ENCODE assay signal across 8 cellular contexts in the genomic region with DNA sequence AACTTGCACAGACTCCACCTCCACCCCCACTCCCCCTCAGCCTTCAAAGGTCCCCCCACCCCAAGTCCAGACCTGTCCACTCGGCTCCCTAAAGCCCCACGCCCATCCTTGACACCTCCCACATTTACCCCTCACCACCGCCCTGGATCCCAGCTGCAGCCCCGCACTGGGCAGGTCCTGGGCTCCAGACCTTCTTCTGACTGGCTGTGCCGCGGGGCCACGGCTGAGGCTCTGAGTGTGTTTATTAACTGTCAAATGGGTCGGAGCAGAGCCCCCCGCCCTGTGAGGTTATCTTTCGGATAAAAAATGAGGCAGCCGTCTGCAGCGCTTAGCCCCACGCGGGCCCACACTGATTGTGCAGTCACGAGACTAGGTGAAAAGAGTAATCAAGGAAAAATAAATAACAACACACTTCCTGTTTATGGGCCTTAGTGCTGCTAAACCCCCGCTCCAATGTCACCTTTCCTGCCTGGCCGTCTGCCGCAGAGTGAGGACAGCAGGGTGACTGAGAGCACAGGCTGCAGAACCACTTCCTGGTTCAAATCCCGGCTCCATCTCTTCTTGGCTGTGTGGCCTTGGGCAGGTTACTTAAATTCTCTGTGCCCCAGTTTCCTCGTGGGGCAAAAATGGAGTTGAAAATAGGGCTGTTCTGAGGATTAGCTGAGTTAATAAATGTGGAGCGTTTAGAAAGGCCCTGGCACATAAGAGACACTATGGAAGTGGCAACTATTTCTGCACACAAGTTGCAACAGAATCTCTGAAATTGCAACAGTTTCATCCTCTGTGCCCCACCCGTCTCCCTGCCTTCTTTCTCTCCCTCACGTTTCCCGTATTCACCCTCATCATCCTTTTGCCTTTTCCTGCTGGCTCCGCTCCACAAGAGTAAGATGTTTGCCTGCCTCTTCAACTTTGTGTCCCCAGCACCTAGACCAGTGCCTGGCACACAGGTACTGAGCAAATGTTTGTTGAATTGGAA. TPM values are rescaled to one million over a fixed set of nuclear protein-coding genes. Genes with fewer than 3 reads are reported as not detected.
DNase-seq lines count a peak whose midpoint lies in the region; ATAC-seq, FAIRE-seq and TF ChIP-seq lines count a peak whose summit lies in the region.

No MANE protein-coding gene starts in this region.

- TF ChIP-seq CTCF in GM12878 (IDR thresholded peaks at IDR 0.05 in 2 of 3, conservative IDR thresholded peaks at IDR 0.05 in 1 of 3; ENCODE audit: control insufficient read depth in 2 of 3, extremely low read depth in 1 of 3, insufficient read depth in 1 of 3, low read depth in 3 of 3, low read length in 3 of 3) = no peak
- TF ChIP-seq CTCF in right lobe of liver (IDR thresholded peaks at IDR 0.05) = no peak
- no peak for TF ChIP-seq CTCF in uterus (IDR thresholded peaks at IDR 0.05)

- H3K36me3 ChIP-seq in GM12878 (ENCODE audit: control insufficient read depth in 2 of 2, insufficient read depth in 2 of 2, low read length in 1 of 2) = peaks cover 11 to 29% of the 10 kb centered on the region in 2 experiments; a peak in 3 of 4 replicates
- H3K36me3 ChIP-seq in right lobe of liver = peaks cover 9 to 66% (median 37%) of the 10 kb centered on the region in 4 donors
- H3K36me3 ChIP-seq in uterus = no peaks in the 10 kb centered on the region

- no peak overlapping the region for H2AFZ ChIP-seq in GM12878 (ENCODE audit: control insufficient read depth, low read depth, low read length)

- in situ Hi-C loops in GM12878 (cut with MboI) = no loop called here

- H3K9me3 ChIP-seq in GM12878 (replicated peaks; ENCODE audit: control insufficient read depth, insufficient read depth, low read length) (no peaks in the 10 kb centered on the region), right lobe of liver (no peaks in the 10 kb centered on the region), uterus (no peaks in the 10 kb centered on the region)

- CTCF ChIA-PET in GM12878 (lab: Yijun Ruan, JAX) = interaction anchor here (1.0 to 13.6 kb wide), 4 partner anchors 13 to 25 kb away, joined by 3 to 565 read pairs (median 10); partner anchors contain the start of gene RHOF

- RAD21 ChIA-PET in GM12878 (lab: Charles Lee; ENCODE audit: unreplicated experiment) = interaction anchor here (1.2 to 13.1 kb wide), 3 partner anchors 18 to 100 kb away, joined by 3 to 395 read pairs (median 14); partner anchors contain the start of genes PSMD9, RHOF and TMEM120B

- H3K4me1 ChIP-seq in GM12878 (ENCODE audit: control insufficient read depth, insufficient read depth, low read length) (peaks cover 7% of the 10 kb centered on the region), right lobe of liver (peaks cover 0 to 33% (median 15%) of the 10 kb centered on the region in 4 donors), uterus (peaks cover 9 to 26% of the 10 kb centered on the region in 2 donors)

- ATAC-seq in Right ventricle myocardium superior (ENCODE audit: poor library complexity) (peak; percentile 6), GM12878 (no peak), right lobe of liver (peak in 3 of 4 donors; percentile 0 to 34 (median 6))

- TF ChIP-seq POLR2A in GM12878 (IDR thresholded peaks at IDR 0.05; ENCODE audit: low read depth, low read length) (no peak), right lobe of liver (IDR thresholded peaks at IDR 0.05) (no peak), uterus (IDR thresholded peaks at IDR 0.05) (no peak)

- H3K27me3 ChIP-seq in GM12878 (replicated peaks in 1 of 2; ENCODE audit: control insufficient read depth in 2 of 2, insufficient read depth in 2 of 2, low read length in 1 of 2) (no peaks in the 10 kb centered on the region), right lobe of liver (no peaks in the 10 kb centered on the region), uterus (no peaks in the 10 kb centered on the region)

- peaks cover 28% of the 10 kb centered on the region for H3K79me2 ChIP-seq in GM12878 (ENCODE audit: control insufficient read depth, insufficient read depth, low read length)

- no peak for TF ChIP-seq RAD21 in GM12878 (IDR thresholded peaks at IDR 0.05; ENCODE audit: insufficient read depth, low read depth, low read length)

- DNase-seq in Right ventricle myocardium superior (peak; percentile 47), cardiac septum (ENCODE audit: low spot score) (no peak), GM12878 (ENCODE audit: low read depth, low spot score) (no peak), right lobe of liver (peak; percentile 51 to 62 (median 52)), uterus (no peak), SKM-1 (lab: John Stamatoyannopoulos, UW; ENCODE audit: unreplicated experiment) (no peak), NCI-H1105 treated with DMSO at 0.1 percent for 48 hours (lab: John Stamatoyannopoulos, UW) (no peak), GM19239 (ENCODE audit: insufficient read length, low spot score) (no peak)

- SMC1A ChIA-PET in GM12878 (lab: Charles Lee; ENCODE audit: uncharacterized antibody, unreplicated experiment) = interaction anchor here (0.8 to 12.2 kb wide), 3 partner anchors 11 to 34 kb away, joined by 3 to 226 read pairs (median 4); partner anchors contain the start of gene RHOF

- intact Hi-C loops in Right ventricle myocardium superior (cut with DNase I) (loop anchor here (2.0 kb wide), 1 partner anchor 18 kb away; no protein-coding TSS in a partner anchor), cardiac septum (cut with DNase I) (loop anchor here (1.0 to 5.0 kb wide), 3 partner anchors 18 to 75 kb away; partner anchors contain the start of gene PSMD9), GM12878 (cut with micrococcal nuclease; ENCODE audit: unreplicated experiment) (loop anchor here (1.0 to 2.0 kb wide), 2 partner anchors 19 to 36 kb away; no protein-coding TSS in a partner anchor), right lobe of liver (cut with DNase I) (loop anchor here in 1 of 2 donors (10.0 kb wide), 1 partner anchor 82 kb away; no protein-coding TSS in a partner anchor), uterus (cut with DNase I; ENCODE audit: low total_unique reads) (loop anchor here (1.0 kb wide), 1 partner anchor 18 kb away; no protein-coding TSS in a partner anchor)

- no peak for TF ChIP-seq EP300 in GM12878 (IDR thresholded peaks at IDR 0.05; ENCODE audit: borderline replicate concordance in 1 of 2, control insufficient read depth in 1 of 2, low read depth in 2 of 2, low read length in 2 of 2)

- H3K4me2 ChIP-seq in GM12878 (ENCODE audit: control insufficient read depth, insufficient read depth) = peak overlapping the region; percentile 47; the same call in 1 of the 2 replicates

- FAIRE-seq in GM12878 (lab: Jason Lieb, UNC) (no peak), GM19239 (lab: Jason Lieb, UNC) (no peak)

- BruUV-seq in GM12878 (replicated peaks; lab: Mats Ljungman, UMichigan) = no TSS peak

- H3K27ac ChIP-seq in GM12878 (ENCODE audit: control insufficient read depth, insufficient read depth) (no peak overlapping the region), right lobe of liver (peak overlapping the region in 2 of 3 donors; percentile 59 to 67), uterus (peak overlapping the region in 1 of 2 donors; percentile 86)

- H3K4me3 ChIP-seq in GM12878 (0 out of 2 replicates have a peak overlapping the region, but pooled peaks have one; percentile 82), right lobe of liver (peak overlapping the region in 2 of 3 donors; percentile 69 to 75), uterus (peak overlapping the region; percentile 43 to 63)

- H3K9ac ChIP-seq in GM12878 (ENCODE audit: control insufficient read depth, insufficient read depth, low read length) = no peak overlapping the region

- WGBS in GM12878 (ENCODE audit: insufficient coverage, insufficient replicate concordance, low lambda C conversion rate, missing lambda C conversion rate) = 79% methylated on average over 25 of the region's 25 CpGs
- 22% methylated on average over 23 of the region's 25 CpGs for WGBS in right lobe of liver (ENCODE audit: insufficient coverage, low coverage, low lambda C conversion rate, missing lambda C conversion rate)

- H4K20me1 ChIP-seq in GM12878 (ENCODE audit: control insufficient read depth, insufficient read depth) = peaks cover 3% of the 10 kb centered on the region; the same call in 1 of the 2 replicates

- POLR2A ChIA-PET in GM12878 (lab: Charles Lee) = no interaction called here

RNA-seq across cellular contexts. Expression of gene SETD1B, which starts 9.4 kb away (rescaled TPM):
- total RNA-seq in Right ventricle myocardium superior (8.6 TPM), cardiac septum (13.0 TPM), GM12878 (2014; rRNA removed) (1.8 and 2.1 TPM in 2 replicates), GM12878 (2014; rRNA removed; fragmentation: Illumina TruSeq; extraction: Trizol) (1.3 TPM in 2 replicates), GM12878 (2021) (15.5 and 17.3 TPM in 2 replicates), right lobe of liver (10 to 100 TPM in 3 of 6 experiments, 1 to 10 TPM in 3; 3.7 to 20.0 (median 9.3) TPM), uterus (10 to 100 TPM in 1 of 4 donors, 1 to 10 TPM in 3; 1.3 to 63.6 (median 5.6) TPM)
- total RNA-seq in GM12878 (2013; cell fraction: nucleolus; rRNA removed) = 8.1 and 10.1 TPM in 2 replicates
- 2.0 TPM for polyA plus RNA-seq in GM12878 (2011; ENCODE audit: low read depth)
- polyA plus RNA-seq in GM12878 (2011; rRNA removed) (0.27 and 0.50 TPM in 2 replicates), GM12878 (2014; fragmentation: Illumina TruSeq; extraction: Trizol) (1.7 and 3.6 TPM in 2 replicates), GM12878 (2014; fragmentation: Nextera tagmentation; extraction: Ambion mirVana) (1 to 10 TPM in 1 of 2 experiments, under 1 TPM in 1; 0.53 to 1.7 TPM), GM12878 (2014; rRNA removed) (4.9 and 7.5 TPM in 2 replicates), GM12878 (2016; fragmentation: Nextera tagmentation; extraction: Ambion mirVana) (1 to 10 TPM; 1.2 to 1.5 TPM)
- polyA plus RNA-seq in GM12878 (2011; cell fraction: cytosol; rRNA removed) = 0.67 and 0.76 TPM in 2 replicates
- polyA plus RNA-seq in GM12878 (2011; cell fraction: nucleus; rRNA removed) = 3.1 and 6.2 TPM in 2 replicates
- polyA plus RNA-seq in GM12878 (2012) = 4.3 and 5.9 TPM in 2 replicates
- 1.3 and 1.4 TPM in 2 replicates for polyA minus RNA-seq in GM12878 (2011; rRNA and poly(A)+ RNA removed)
- 2.3 and 3.3 TPM in 2 replicates for polyA minus RNA-seq in GM12878 (2011; cell fraction: cytosol; rRNA and poly(A)+ RNA removed)
- 1.6 and 3.5 TPM in 2 replicates for polyA minus RNA-seq in GM12878 (2011; cell fraction: nucleus; rRNA and poly(A)+ RNA removed)

RNA-seq across cellular contexts. Expression of gene RHOF, which starts 19.7 kb away (rescaled TPM):
- total RNA-seq in Right ventricle myocardium superior = 41.8 TPM
- total RNA-seq in cardiac septum = 20.9 TPM
- 111 and 129 TPM in 2 replicates for total RNA-seq in GM12878 (2013; cell fraction: nucleolus; rRNA removed)
- total RNA-seq in GM12878 (2014; rRNA removed) = 58.0 and 58.8 TPM in 2 replicates
- 32.8 and 32.9 TPM in 2 replicates for total RNA-seq in GM12878 (2014; rRNA removed; fragmentation: Illumina TruSeq; extraction: Trizol)
- total RNA-seq in GM12878 (2021) = 72.8 and 78.7 TPM in 2 replicates
- 11.6 TPM for polyA plus RNA-seq in GM12878 (2011; ENCODE audit: low read depth)
- polyA plus RNA-seq in GM12878 (2011; rRNA removed) = 25.4 and 40.8 TPM in 2 replicates
- 71.0 and 80.5 TPM in 2 replicates for polyA plus RNA-seq in GM12878 (2011; cell fraction: cytosol; rRNA removed)
- 76.9 and 97.7 TPM in 2 replicates for polyA plus RNA-seq in GM12878 (2011; cell fraction: nucleus; rRNA removed)
- 38.5 and 51.6 TPM in 2 replicates for polyA plus RNA-seq in GM12878 (2012)
- polyA plus RNA-seq in GM12878 (2014; fragmentation: Illumina TruSeq; extraction: Trizol) = 28.5 and 36.5 TPM in 2 replicates
- polyA plus RNA-seq in GM12878 (2014; fragmentation: Nextera tagmentation; extraction: Ambion mirVana) = 1 to 10 TPM; 6.1 to 6.4 TPM
- 66.1 and 75.8 TPM in 2 replicates for polyA plus RNA-seq in GM12878 (2014; rRNA removed)
- polyA plus RNA-seq in GM12878 (2016; fragmentation: Nextera tagmentation; extraction: Ambion mirVana) = 10 to 100 TPM; 38.9 to 40.5 TPM
- 45.1 and 66.7 TPM in 2 replicates for polyA minus RNA-seq in GM12878 (2011; rRNA and poly(A)+ RNA removed)
- 58.2 and 58.8 TPM in 2 replicates for polyA minus RNA-seq in GM12878 (2011; cell fraction: cytosol; rRNA and poly(A)+ RNA removed)
- 35.3 and 53.2 TPM in 2 replicates for polyA minus RNA-seq in GM12878 (2011; cell fraction: nucleus; rRNA and poly(A)+ RNA removed)
- total RNA-seq in right lobe of liver = 10 to 100 TPM in 2 of 6 experiments, 1 to 10 TPM in 4; 3.7 to 16.2 (median 5.0) TPM
- total RNA-seq in uterus = 10 to 100 TPM in 3 of 4 donors, 1 to 10 TPM in 1; 5.1 to 27.6 (median 13.1) TPM

RNA-seq across cellular contexts. Expression of gene HPD, which starts 45.5 kb away (rescaled TPM):
- total RNA-seq in Right ventricle myocardium superior (2.7 TPM), cardiac septum (1.3 TPM), GM12878 (2014; rRNA removed) (not detected in 2 replicates), GM12878 (2014; rRNA removed; fragmentation: Illumina TruSeq; extraction: Trizol) (not detected in 2 replicates), GM12878 (2021) (0.13 and 0.28 TPM in 2 replicates), right lobe of liver (1,000 to 10,000 TPM in 4 of 6 experiments, 100 to 1,000 TPM in 2; 649 to 1,803 (median 1,080) TPM), uterus (1 to 10 TPM in 1 of 4 donors, not detected in 3; 1.9 TPM)
- not detected in 2 replicates for total RNA-seq in GM12878 (2013; cell fraction: nucleolus; rRNA removed)
- not detected for polyA plus RNA-seq in GM12878 (2011; ENCODE audit: low read depth)
- polyA plus RNA-seq in GM12878 (2011; rRNA removed) (not detected in 2 replicates), GM12878 (2014; fragmentation: Illumina TruSeq; extraction: Trizol) (not detected in 2 replicates), GM12878 (2014; fragmentation: Nextera tagmentation; extraction: Ambion mirVana) (under 1 TPM in 1 of 2 experiments, not detected in 1; 0.04 TPM), GM12878 (2014; rRNA removed) (0.15 and 0.69 TPM in 2 replicates), GM12878 (2016; fragmentation: Nextera tagmentation; extraction: Ambion mirVana) (not detected)
- not detected in 2 replicates for polyA plus RNA-seq in GM12878 (2011; cell fraction: cytosol; rRNA removed)
- polyA plus RNA-seq in GM12878 (2011; cell fraction: nucleus; rRNA removed) = not detected in 2 replicates
- 0.15 TPM in 1 of 2 replicates, not detected in the other for polyA plus RNA-seq in GM12878 (2012)
- not detected in 2 replicates for polyA minus RNA-seq in GM12878 (2011; rRNA and poly(A)+ RNA removed)
- not detected in 2 replicates for polyA minus RNA-seq in GM12878 (2011; cell fraction: cytosol; rRNA and poly(A)+ RNA removed)
- polyA minus RNA-seq in GM12878 (2011; cell fraction: nucleus; rRNA and poly(A)+ RNA removed) = not detected in 2 replicates

Comparison
In these comparisons a context has a peak if more than half of its experiments do, and no peak if none do; other contexts are left out.
1. DNase-seq: peak in Right ventricle myocardium superior (single experiment) and right lobe of liver (3 of 3); none in cardiac septum (single experiment), GM12878 (single experiment), uterus (0 of 2), SKM-1 (single experiment), NCI-H1105 treated with DMSO at 0.1 percent for 48 hours (single experiment) and GM19239 (single experiment).
2. RNA of gene HPD, which starts 45.5 kb away (total RNA-seq): 649 to 1,803 TPM in right lobe of liver; 2.7 TPM in Right ventricle myocardium superior (single experiment), 1.3 TPM in cardiac septum (single experiment), 1.9 TPM in uterus and 0.13 to 0.28 TPM in GM12878; every median in the first group is over 100 times any median in the second.
3. Peak in every context shown above with its lines, with median percentiles within 50 percentile points of each other: H3K4me3 ChIP-seq.